8 cellular contexts compared by ENCODE assay signal in genomic region chr2:237432484-237433092, GRCh38. TPM values are rescaled to one million over a fixed set of nuclear protein-coding genes. Genes with fewer than 3 reads are reported as not detected.
DNase-seq lines count a peak whose midpoint lies in the region; ATAC-seq and TF ChIP-seq lines count a peak whose summit lies in the region.

No MANE protein-coding gene starts in this region.

- peaks cover 79% of the 10 kb centered on the region for H3K4me1 Mint-ChIP-seq in central memory CD8-positive, alpha-beta T cell
- H3K4me1 Mint-ChIP-seq in type B pancreatic cell (ENCODE audit: unreplicated experiment) = peaks cover 22% of the 10 kb centered on the region

- peaks cover 12% of the 10 kb centered on the region for H3K36me3 Mint-ChIP-seq in central memory CD8-positive, alpha-beta T cell (ENCODE audit: insufficient read depth)
- no peaks in the 10 kb centered on the region for H3K36me3 Mint-ChIP-seq in type B pancreatic cell

- no peak for TF ChIP-seq CTCF in type B pancreatic cell (conservative IDR thresholded peaks at IDR 0.05)

- H3K27me3 Mint-ChIP-seq in central memory CD8-positive, alpha-beta T cell = no peaks in the 10 kb centered on the region
- peaks cover 27% of the 10 kb centered on the region for H3K27me3 Mint-ChIP-seq in type B pancreatic cell

- ATAC-seq in central memory CD8-positive, alpha-beta T cell (replicated peaks; ENCODE audit: extremely low read depth, poor library complexity, severe bottlenecking) = peak; percentile 85
- no peak for ATAC-seq in HG02970 (IDR thresholded peaks at IDR 0.05; ENCODE audit: low FRiP score, unreplicated experiment)

- H3K9me3 Mint-ChIP-seq in central memory CD8-positive, alpha-beta T cell = no peaks in the 10 kb centered on the region
- H3K9me3 Mint-ChIP-seq in type B pancreatic cell = no peaks in the 10 kb centered on the region

- DNase-seq in COLO829 (ENCODE audit: low spot score) = peak; percentile 77
- peak; percentile 40 to 53 (median 50) for DNase-seq in activated CD4-positive, CD25-positive, alpha-beta regulatory T cell (lab: John Stamatoyannopoulos, UW)
- DNase-seq in central memory CD8-positive, alpha-beta T cell (ENCODE audit: low spot score in 2 of 2) = peak; percentile 51 to 66
- DNase-seq in skeletal muscle cell (ENCODE audit: low read depth) = peak; percentile 93
- DNase-seq in type B pancreatic cell (ENCODE audit: extremely low spot score, unreplicated experiment) = no peak
- DNase-seq in amygdala (lab: John Stamatoyannopoulos, UW) = no peak
- DNase-seq in NCI-H748 (lab: John Stamatoyannopoulos, UW; ENCODE audit: unreplicated experiment) = no peak

- peak overlapping the region; percentile 66 for H3K4me3 Mint-ChIP-seq in central memory CD8-positive, alpha-beta T cell
- no peak overlapping the region for H3K4me3 Mint-ChIP-seq in type B pancreatic cell

- H3K4me3 ChIP-seq in skeletal muscle cell (ENCODE audit: low read depth, low read length) = peak overlapping the region; percentile 26

- peak overlapping the region; percentile 72 for H3K27ac Mint-ChIP-seq in central memory CD8-positive, alpha-beta T cell (ENCODE audit: low read depth)
- no peak overlapping the region for H3K27ac Mint-ChIP-seq in type B pancreatic cell

RNA-seq across cellular contexts. Expression of gene COL6A3, which starts 18.6 kb away (rescaled TPM):
- 4.7 and 157 TPM in 2 replicates for total RNA-seq in type B pancreatic cell (ENCODE audit: low replicate concordance)

RNA-seq across cellular contexts. Expression of gene MLPH, which starts 54.5 kb away (rescaled TPM):
- 14.8 and 16.7 TPM in 2 replicates for total RNA-seq in type B pancreatic cell (ENCODE audit: low replicate concordance)

Comparison
In these comparisons a context has a peak if more than half of its experiments do, and no peak if none do; other contexts are left out.
1. DNase-seq: peak in COLO829 (single experiment), activated CD4-positive, CD25-positive, alpha-beta regulatory T cell (4 of 4), central memory CD8-positive, alpha-beta T cell (2 of 2) and skeletal muscle cell (single experiment); none in type B pancreatic cell (single experiment), amygdala (0 of 56) and NCI-H748 (single experiment).